ENCODE assay signal across 1 cellular context in genomic region chr16:81778231-81778630, GRCh38.
TF ChIP-seq lines count a peak whose summit lies in the region.

No MANE protein-coding gene starts in this region.

TF ChIP-seq in WTC11, 78 proteins besides CTCF, POLR2A, EP300 and RAD21 (continued from another document):
- no peak for TF ChIP-seq PRDM15 (CRISPR knock-in tag; IDR thresholded peaks at IDR 0.05)
- no peak for TF ChIP-seq NFYB (CRISPR knock-in tag; conservative IDR thresholded peaks at IDR 0.05; ENCODE audit: low read depth)
